Comparison of ENCODE assay signal across 17 cellular contexts in genomic region chr1:12369258-12369657, GRCh38.
DNase-seq lines count a peak whose midpoint lies in the region; ATAC-seq and TF ChIP-seq lines count a peak whose summit lies in the region.
"Had no signal": no experiment of that assay in that cellular context is flagged by ENCODE, and none has a peak within 500 bp of the region (broad histone marks: within the 10 kb centered on the region; RNA-seq: fewer than 3 reads in every experiment).

No MANE protein-coding gene starts in this region.

- in situ Hi-C loops in brain microvascular endothelial cell (cut with HindIII; ENCODE audit: low pct_ligation_motif_present, low sequenced_read_pairs): no loop called here

- TF ChIP-seq CTCF in Calu3 (IDR thresholded peaks at IDR 0.05; ENCODE audit: unreplicated experiment): no peak
- no peak for TF ChIP-seq CTCF in brain microvascular endothelial cell (IDR thresholded peaks at IDR 0.05; ENCODE audit: low read depth, low read length, missing control alignments)

- peaks cover 7% of the 10 kb centered on the region for H3K36me3 Mint-ChIP-seq in Calu3 (ENCODE audit: insufficient read depth, unreplicated experiment)
- H3K36me3 Mint-ChIP-seq in activated naive CD8-positive, alpha-beta T cell treated with anti-CD3 and anti-CD28 coated beads for 36 hours: peaks cover 27% of the 10 kb centered on the region

- no peaks in the 10 kb centered on the region for H3K27me3 ChIP-seq in brain microvascular endothelial cell (replicated peaks)

- H3K36me3 ChIP-seq in mesodermal cell (ENCODE audit: control insufficient read depth, insufficient read depth, low read length) (peaks cover 34% of the 10 kb centered on the region), brain microvascular endothelial cell (replicated peaks) (peaks cover 10% of the 10 kb centered on the region)

- 85 to 89% methylated on average over 4 to 5 of the region's 6 CpGs for WGBS in mesodermal cell (ENCODE audit: insufficient coverage in 2 of 2), 2 experiments

- no peak overlapping the region for H3K4me3 Mint-ChIP-seq in Calu3 (ENCODE audit: low read depth, unreplicated experiment)
- no peak overlapping the region for H3K4me3 Mint-ChIP-seq in activated naive CD8-positive, alpha-beta T cell treated with anti-CD3 and anti-CD28 coated beads for 36 hours
- H3K4me3 Mint-ChIP-seq: CD4-positive, alpha-beta T cell had no signal

- DNase-seq in Calu3 (peak; percentile 9), HT1080 (ENCODE audit: low read depth) (peak; percentile 92), brain microvascular endothelial cell (no peak), GM19238 (ENCODE audit: insufficient read length, low spot score) (no peak), head of caudate nucleus (no peak)
- DNase-seq in activated naive CD8-positive, alpha-beta T cell treated with anti-CD3 and anti-CD28 coated beads for 36 hours: no peak
- DNase-seq: ACHN; CD4-positive, alpha-beta T cell; DMS79 treated with DMSO at 0.1 percent for 48 hours; GOT3; Karpas-422; NCI-H1105 treated with DMSO at 0.1 percent for 48 hours; NCI-H187; NCI-H446 had no signal

- H3K4me3 ChIP-seq in mesodermal cell (ENCODE audit: extremely low read depth, insufficient read depth, low read length, poor library complexity, severe bottlenecking) (no peak overlapping the region), brain microvascular endothelial cell (ENCODE audit: low read depth, low read length) (no peak overlapping the region)

- peak overlapping the region; percentile 50 for H3K27ac Mint-ChIP-seq in Calu3 (ENCODE audit: unreplicated experiment)
- H3K27ac Mint-ChIP-seq in activated naive CD8-positive, alpha-beta T cell treated with anti-CD3 and anti-CD28 coated beads for 36 hours: peak overlapping the region; percentile 25
- H3K27ac Mint-ChIP-seq: CD4-positive, alpha-beta T cell had no signal

- H3K27ac ChIP-seq in mesodermal cell (ENCODE audit: low read depth, low read length, severe bottlenecking) (peak overlapping the region; percentile 6), brain microvascular endothelial cell (no peak overlapping the region)

- intact Hi-C loops in Calu3 (cut with micrococcal nuclease; ENCODE audit: unreplicated experiment): no loop called here
- intact Hi-C loops in head of caudate nucleus (cut with DNase I): no loop called here

- no peaks in the 10 kb centered on the region for H3K9me3 ChIP-seq in mesodermal cell (ENCODE audit: control insufficient read depth, low read length)

- BruUV-seq in Calu3 (replicated peaks; lab: Mats Ljungman, UMichigan): no TSS peak

- no peaks in the 10 kb centered on the region for H3K4me1 ChIP-seq in mesodermal cell (ENCODE audit: control insufficient read depth, insufficient read depth, low read length, poor library complexity, severe bottlenecking)

- H3K27me3 Mint-ChIP-seq in Calu3 (ENCODE audit: unreplicated experiment): no peaks in the 10 kb centered on the region
- H3K27me3 Mint-ChIP-seq in activated naive CD8-positive, alpha-beta T cell treated with anti-CD3 and anti-CD28 coated beads for 36 hours: no peaks in the 10 kb centered on the region
- H3K27me3 Mint-ChIP-seq: CD4-positive, alpha-beta T cell had no signal

- no peaks in the 10 kb centered on the region for H3K9me3 Mint-ChIP-seq in Calu3 (ENCODE audit: low read depth, unreplicated experiment)
- no peaks in the 10 kb centered on the region for H3K9me3 Mint-ChIP-seq in activated naive CD8-positive, alpha-beta T cell treated with anti-CD3 and anti-CD28 coated beads for 36 hours
- H3K9me3 Mint-ChIP-seq: CD4-positive, alpha-beta T cell had no signal

- no peaks in the 10 kb centered on the region for H3K4me1 Mint-ChIP-seq in Calu3 (ENCODE audit: low read depth, unreplicated experiment)
- H3K4me1 Mint-ChIP-seq in activated naive CD8-positive, alpha-beta T cell treated with anti-CD3 and anti-CD28 coated beads for 36 hours: peaks cover 4% of the 10 kb centered on the region

- CTCF ChIA-PET in Calu3 (lab: Charles Lee): no interaction called here

- ATAC-seq in HG02884 (IDR thresholded peaks at IDR 0.05; ENCODE audit: unreplicated experiment): no peak
- ATAC-seq: Right ventricle myocardium inferior had no signal

Comparison
In these comparisons a context has a peak if more than half of its experiments do, and no peak if none do; other contexts are left out.
1. DNase-seq: peak in Calu3 (single experiment) and HT1080 (single experiment); none in activated naive CD8-positive, alpha-beta T cell treated with anti-CD3 and anti-CD28 coated beads for 36 hours (single experiment), brain microvascular endothelial cell (single experiment), GM19238 (single experiment) and head of caudate nucleus (0 of 42).